ENCODE assay signal across 12 cellular contexts in the genomic region with DNA sequence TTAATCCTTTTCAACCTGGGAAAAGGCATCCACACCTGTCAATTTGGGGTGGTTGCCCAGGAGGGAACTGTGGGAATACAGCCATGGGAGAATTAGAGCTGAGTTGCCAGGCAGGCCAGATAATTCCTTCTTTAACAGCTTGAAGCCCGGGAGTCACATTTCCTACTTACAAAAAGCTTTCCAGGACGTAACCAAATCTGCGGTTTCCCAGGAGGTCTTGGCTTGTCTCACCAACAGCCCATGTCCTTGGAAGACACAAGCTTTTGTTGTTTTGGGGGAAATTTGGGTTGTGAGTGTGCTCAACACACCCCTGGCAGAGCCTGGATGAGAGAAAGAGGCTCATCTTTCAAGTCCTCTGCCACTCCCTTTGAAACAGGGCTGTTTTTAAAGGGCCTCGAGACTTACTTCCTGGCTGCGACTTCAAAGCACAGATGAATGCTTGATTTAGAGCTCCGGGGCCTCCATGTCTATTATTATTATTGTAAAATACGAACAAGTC.
DNase-seq lines count a peak whose midpoint lies in the region; ATAC-seq and TF ChIP-seq lines count a peak whose summit lies in the region.
"Had no signal": no experiment of that assay in that cellular context is flagged by ENCODE, and none has a peak within 500 bp of the region (broad histone marks: within the 10 kb centered on the region; RNA-seq: fewer than 3 reads in every experiment).

No MANE protein-coding gene starts in this region.

- H3K9ac ChIP-seq in mesendoderm (ENCODE audit: low read length) = peak overlapping the region; percentile 8

- BruUV-seq in MCF 10A (replicated peaks; lab: Mats Ljungman, UMichigan) = no TSS peak

- H3K27me3 Mint-ChIP-seq in MCF 10A (ENCODE audit: insufficient read depth, unreplicated experiment) = no peaks in the 10 kb centered on the region

- peak overlapping the region; percentile 48 for H2BK5ac ChIP-seq in mesendoderm (ENCODE audit: low read length)

- H2BK120ac ChIP-seq in mesendoderm (ENCODE audit: low read depth, low read length) = no peak overlapping the region

- no peaks in the 10 kb centered on the region for H3K9me3 Mint-ChIP-seq in MCF 10A (ENCODE audit: unreplicated experiment)

- intact Hi-C loops in breast epithelium (cut with DNase I; ENCODE audit: low total_unique reads) = no loop called here
- intact Hi-C loops in MCF 10A (cut with micrococcal nuclease) = no loop called here
- intact Hi-C loops in uterus (cut with DNase I; ENCODE audit: low total_unique reads) = no loop called here

- no peaks in the 10 kb centered on the region for H3K36me3 Mint-ChIP-seq in MCF 10A (ENCODE audit: insufficient read depth, unreplicated experiment)

- peak overlapping the region; percentile 22 to 48 for H3K27ac ChIP-seq in breast epithelium
- H3K27ac ChIP-seq in mesendoderm (ENCODE audit: low read depth, low read length) = peak overlapping the region; percentile 56
- H3K27ac ChIP-seq in uterus = peak overlapping the region; percentile 62 to 67
- H3K27ac ChIP-seq: pancreas, thyroid gland had no signal

- no peaks in the 10 kb centered on the region for H3K27me3 ChIP-seq in breast epithelium
- no peaks in the 10 kb centered on the region for H3K27me3 ChIP-seq in mesendoderm (ENCODE audit: insufficient read depth, low read length, poor library complexity)
- H3K27me3 ChIP-seq in uterus = no peaks in the 10 kb centered on the region
- H3K27me3 ChIP-seq: pancreas, thyroid gland had no signal

- DNase-seq in breast epithelium (ENCODE audit: low spot score in 2 of 2) = no peak
- DNase-seq in MCF 10A (ENCODE audit: unreplicated experiment) = no peak
- peak; percentile 56 for DNase-seq in choroid plexus epithelial cell (ENCODE audit: low read depth)
- DNase-seq in mesendoderm = peak; percentile 59
- DNase-seq in uterus = peak; percentile 34 to 54
- DNase-seq in germinal center (ENCODE audit: low spot score) = no peak
- DNase-seq in kidney tubule cell (ENCODE audit: low spot score) = no peak
- DNase-seq: GDM1, GOT3, pancreas, thyroid gland had no signal

- POLR2A ChIA-PET in MCF 10A (lab: Yijun Ruan, JAX) = interaction anchor here (0.6 to 1.0 kb wide), 4 partner anchors 11 to 450 kb away, joined by 3 to 4 read pairs (median 3); no protein-coding TSS in a partner anchor

- no peak overlapping the region for H3K23ac ChIP-seq in mesendoderm (ENCODE audit: low read length)

- CTCF ChIA-PET in MCF 10A (lab: Yijun Ruan, JAX) = interaction anchor here (0.6 to 1.2 kb wide), 3 partner anchors 10 to 92 kb away, joined by 3 read pairs; no protein-coding TSS in a partner anchor

- H3K9me3 ChIP-seq in breast epithelium (no peaks in the 10 kb centered on the region), uterus (no peaks in the 10 kb centered on the region)
- H3K9me3 ChIP-seq: pancreas, thyroid gland had no signal

- no peak overlapping the region for H3K4me3 Mint-ChIP-seq in MCF 10A (ENCODE audit: unreplicated experiment)

- no peak overlapping the region for H3K27ac Mint-ChIP-seq in MCF 10A (ENCODE audit: low read depth, unreplicated experiment)

- no peaks in the 10 kb centered on the region for H3K79me2 ChIP-seq in mesendoderm (ENCODE audit: control insufficient read depth, insufficient read depth, low read length)

- no peak for TF ChIP-seq CTCF in breast epithelium (IDR thresholded peaks at IDR 0.05)
- TF ChIP-seq CTCF in MCF 10A (IDR thresholded peaks at IDR 0.05; ENCODE audit: unreplicated experiment) = no peak
- no peak for TF ChIP-seq CTCF in choroid plexus epithelial cell (conservative IDR thresholded peaks at IDR 0.05; ENCODE audit: low read depth, low read length)
- TF ChIP-seq CTCF in uterus (IDR thresholded peaks at IDR 0.05) = no peak

- H3K18ac ChIP-seq in mesendoderm (ENCODE audit: low read length) = peak overlapping the region; percentile 85

- H3K4me1 ChIP-seq in breast epithelium = no peaks in the 10 kb centered on the region
- peaks cover 18% of the 10 kb centered on the region for H3K4me1 ChIP-seq in mesendoderm (ENCODE audit: control insufficient read depth, low read depth, low read length)
- peaks cover 0 to 3% of the 10 kb centered on the region in 2 donors for H3K4me1 ChIP-seq in uterus
- H3K4me1 ChIP-seq: pancreas, thyroid gland had no signal

- no peak overlapping the region for H2BK15ac ChIP-seq in mesendoderm (replicated peaks; ENCODE audit: low read depth)

- TF ChIP-seq POLR2A in breast epithelium (IDR thresholded peaks at IDR 0.05) (no peak), uterus (IDR thresholded peaks at IDR 0.05) (no peak)

- no peak overlapping the region for H2AK5ac ChIP-seq in mesendoderm (ENCODE audit: low read length)

- H3K4me3 ChIP-seq in breast epithelium (no peak overlapping the region), choroid plexus epithelial cell (ENCODE audit: low read depth, low read length) (no peak overlapping the region), mesendoderm (ENCODE audit: low read length) (no peak overlapping the region), uterus (no peak overlapping the region)
- H3K4me3 ChIP-seq: pancreas, thyroid gland had no signal

- no peak overlapping the region for H4K5ac ChIP-seq in mesendoderm (ENCODE audit: low read length)

- peaks cover 41% of the 10 kb centered on the region for H3K4me1 Mint-ChIP-seq in MCF 10A (ENCODE audit: insufficient read depth, unreplicated experiment)

- H3K79me1 ChIP-seq in mesendoderm (ENCODE audit: low read length) = no peaks in the 10 kb centered on the region

- no peak overlapping the region for H4K8ac ChIP-seq in mesendoderm (ENCODE audit: low read depth, low read length)

- H3K4ac ChIP-seq in mesendoderm (ENCODE audit: low read depth, low read length) = peak overlapping the region; percentile 60

- no CpG with 5 or more reads among the region's 7 CpGs for WGBS in mesendoderm (ENCODE audit: extremely low coverage, insufficient coverage, low lambda C conversion rate)

- H3K36me3 ChIP-seq in breast epithelium = no peaks in the 10 kb centered on the region
- H3K36me3 ChIP-seq in mesendoderm (ENCODE audit: control insufficient read depth, insufficient read depth, low read length) = no peaks in the 10 kb centered on the region
- no peaks in the 10 kb centered on the region for H3K36me3 ChIP-seq in uterus
- H3K36me3 ChIP-seq: pancreas, thyroid gland had no signal

- no peak for ATAC-seq in HG03045 (IDR thresholded peaks at IDR 0.05; ENCODE audit: unreplicated experiment)
- ATAC-seq: pancreas had no signal

- no peak overlapping the region for H3K4me2 ChIP-seq in mesendoderm (ENCODE audit: low read length)

- peak overlapping the region; percentile 75 for H3K56ac ChIP-seq in mesendoderm (ENCODE audit: low read length)

Comparison
In these comparisons a context has a peak if more than half of its experiments do, and no peak if none do; other contexts are left out.
1. DNase-seq: peak in choroid plexus epithelial cell (single experiment), mesendoderm (single experiment) and uterus (2 of 2); none in breast epithelium (0 of 2), MCF 10A (single experiment), germinal center (single experiment) and kidney tubule cell (single experiment).
2. Peak in every context shown above with its lines, with median percentiles within 50 percentile points of each other: H3K27ac ChIP-seq.